In the genomic region with DNA sequence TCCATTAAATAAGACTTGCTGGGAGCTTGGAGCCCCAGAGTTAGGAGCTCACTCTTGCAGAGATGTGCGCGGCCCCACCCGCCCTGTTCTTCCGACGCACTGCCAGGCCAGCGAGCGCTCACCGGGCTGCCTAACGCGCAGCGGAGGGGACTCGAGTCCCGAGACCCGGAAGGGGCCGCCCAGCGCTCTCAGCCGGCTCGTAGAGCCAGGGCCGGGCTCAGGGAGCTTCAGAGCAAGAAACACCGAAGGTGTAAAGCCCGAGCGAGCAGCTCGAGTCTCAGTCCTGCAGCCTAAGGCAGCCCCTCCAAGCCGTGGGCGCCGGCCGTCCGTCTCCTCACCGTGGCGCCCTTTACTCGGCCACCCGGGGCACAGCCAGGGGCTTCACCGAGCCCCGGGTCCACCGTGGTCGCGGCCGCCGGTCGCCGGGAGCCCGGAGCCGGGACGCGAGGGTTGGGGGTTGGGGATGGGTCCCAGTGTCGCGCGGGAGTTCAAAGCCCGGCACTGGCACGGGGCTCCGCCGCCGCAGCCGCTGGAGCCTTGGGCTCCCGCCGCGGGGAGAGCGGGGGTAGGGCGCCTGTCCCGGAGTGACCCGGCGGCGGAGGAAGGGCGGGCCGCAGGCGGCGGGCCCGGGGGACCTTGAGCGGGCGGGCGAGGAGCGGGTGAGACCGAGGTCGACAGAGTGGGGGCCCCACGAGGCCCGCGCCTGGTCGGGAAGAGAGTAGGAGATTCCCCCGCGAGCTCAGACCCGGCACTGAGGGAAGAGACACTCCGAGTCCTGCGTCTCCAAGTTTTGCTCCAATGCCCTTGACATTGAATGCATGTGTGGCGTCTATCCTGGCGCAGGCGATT, we compare ENCODE assay signal across 8 cellular contexts. TPM values are rescaled to one million over a fixed set of nuclear protein-coding genes. Genes with fewer than 3 reads are reported as not detected.
DNase-seq lines count a peak whose midpoint lies in the region; ATAC-seq and TF ChIP-seq lines count a peak whose summit lies in the region.

No MANE protein-coding gene starts in this region.

- H3K27ac ChIP-seq in esophagus (ENCODE audit: low read depth in 2 of 2, low read length in 1 of 2) = peak overlapping the region; percentile 45 to 58
- H3K27ac ChIP-seq in mesodermal cell (ENCODE audit: low read depth, low read length, severe bottlenecking) = no peak overlapping the region
- peak overlapping the region; percentile 71 to 84 (median 81) for H3K27ac ChIP-seq in transverse colon
- no peak overlapping the region for H3K27ac ChIP-seq in OCI-LY7 (ENCODE audit: low read depth, low read length, poor library complexity, severe bottlenecking)

- in situ Hi-C loops in transverse colon (cut with MboI; ENCODE audit: low pct_ligation_motif_present in 1 of 4, low pct_unique_long_range_greater_than_20kb in 1 of 4, low sequenced_read_pairs in 3 of 4) = no loop called here

- H3K79me2 ChIP-seq in OCI-LY7 (ENCODE audit: insufficient read depth, low read depth, low read length) = no peaks in the 10 kb centered on the region

- H3K4me3 ChIP-seq in NT2/D1 (ENCODE audit: insufficient read length, low read depth) (peak overlapping the region; percentile 61), esophagus (ENCODE audit: low read depth in 1 of 2, low read length in 2 of 2) (peak overlapping the region; percentile 52 to 53), mesodermal cell (ENCODE audit: extremely low read depth, insufficient read depth, low read length, poor library complexity, severe bottlenecking) (peak overlapping the region; percentile 52), transverse colon (peak overlapping the region; percentile 54 to 85 (median 68)), OCI-LY7 (ENCODE audit: low read depth, low read length, poor library complexity, severe bottlenecking) (no peak overlapping the region)

- no peak overlapping the region for H2AFZ ChIP-seq in OCI-LY7 (ENCODE audit: low read length)

- peaks cover 69% of the 10 kb centered on the region for H3K27me3 ChIP-seq in NT2/D1 (ENCODE audit: insufficient read depth, insufficient read length)
- H3K27me3 ChIP-seq in esophagus (ENCODE audit: control insufficient read depth in 1 of 2, insufficient read depth in 2 of 2, low read length in 2 of 2) = peaks cover 0 to 3% of the 10 kb centered on the region in 2 donors
- peaks cover 10% of the 10 kb centered on the region for H3K27me3 ChIP-seq in transverse colon

- peak; percentile 54 for ATAC-seq in GM21737 (IDR thresholded peaks at IDR 0.05; ENCODE audit: unreplicated experiment)

- H3K4me2 ChIP-seq in OCI-LY7 (ENCODE audit: low read length) = no peak overlapping the region

- DNase-seq in NT2/D1 (ENCODE audit: low read depth, low spot score) = no peak
- DNase-seq in transverse colon = peak; percentile 62
- DNase-seq in OCI-LY7 (ENCODE audit: low spot score) = no peak
- DNase-seq in MV-4-11 (lab: John Stamatoyannopoulos, UW) = no peak
- no peak for DNase-seq in NCI-H2196 (lab: John Stamatoyannopoulos, UW; ENCODE audit: unreplicated experiment)

- TF ChIP-seq CTCF in transverse colon (IDR thresholded peaks at IDR 0.05) (no peak), OCI-LY7 (conservative IDR thresholded peaks at IDR 0.05; ENCODE audit: low read length) (no peak)

- H3K4me1 ChIP-seq in NT2/D1 (ENCODE audit: insufficient read depth, insufficient read length) (peaks cover 7% of the 10 kb centered on the region), esophagus (ENCODE audit: control insufficient read depth in 2 of 2, insufficient read depth in 2 of 2, low read length in 1 of 2) (peaks cover 0 to 4% of the 10 kb centered on the region in 2 donors), mesodermal cell (ENCODE audit: control insufficient read depth, insufficient read depth, low read length, poor library complexity, severe bottlenecking) (no peaks in the 10 kb centered on the region), transverse colon (peaks cover 4 to 11% (median 7%) of the 10 kb centered on the region in 4 donors), OCI-LY7 (ENCODE audit: insufficient read depth, low read length, poor library complexity, severe bottlenecking) (no peaks in the 10 kb centered on the region)

- H3K9me3 ChIP-seq in NT2/D1 (ENCODE audit: insufficient read depth, low read length) (no peaks in the 10 kb centered on the region), esophagus (ENCODE audit: control insufficient read depth in 2 of 2, insufficient read depth in 1 of 2, low read depth in 1 of 2, low read length in 1 of 2) (no peaks in the 10 kb centered on the region), mesodermal cell (ENCODE audit: control insufficient read depth, low read length) (no peaks in the 10 kb centered on the region), transverse colon (no peaks in the 10 kb centered on the region), OCI-LY7 (ENCODE audit: low read length) (no peaks in the 10 kb centered on the region)

- TF ChIP-seq EP300 in transverse colon (IDR thresholded peaks at IDR 0.05; ENCODE audit: low read depth) = no peak

- peak; percentile 36 for TF ChIP-seq POLR2A in transverse colon (IDR thresholded peaks at IDR 0.05)

- 1 to 2% methylated on average over 77 to 86 of the region's 86 CpGs for WGBS in esophagus, 2 donors
- WGBS in mesodermal cell (ENCODE audit: insufficient coverage in 2 of 2), 2 experiments = 0 to 1% methylated on average over 57 to 68 of the region's 86 CpGs
- WGBS in transverse colon (ENCODE audit: low coverage in 1 of 2), 2 donors = 1% methylated on average over 48 of the region's 86 CpGs; no CpG with 5 or more reads in 1 of the 2 donors

- POLR2A ChIA-PET in OCI-LY7 (lab: Charles Lee) = no interaction called here

- H3K36me3 ChIP-seq in NT2/D1 (ENCODE audit: insufficient read depth, insufficient read length, low read length) (no peaks in the 10 kb centered on the region), esophagus (ENCODE audit: control insufficient read depth in 2 of 2, insufficient read depth in 2 of 2, low read length in 1 of 2) (no peaks in the 10 kb centered on the region), mesodermal cell (ENCODE audit: control insufficient read depth, insufficient read depth, low read length) (no peaks in the 10 kb centered on the region), transverse colon (no peaks in the 10 kb centered on the region), OCI-LY7 (ENCODE audit: insufficient read depth, low read length) (no peaks in the 10 kb centered on the region)

- CTCF ChIA-PET in OCI-LY7 (lab: Charles Lee; ENCODE audit: unreplicated experiment) = no interaction called here

- no TSS peak for BruUV-seq in OCI-LY7 (replicated peaks; lab: Mats Ljungman, UMichigan)

- intact Hi-C loops in transverse colon (cut with DNase I; ENCODE audit: low total_unique reads) = no loop called here
- intact Hi-C loops in OCI-LY7 (cut with micrococcal nuclease; ENCODE audit: unreplicated experiment) = no loop called here

- H4K20me1 ChIP-seq in OCI-LY7 (ENCODE audit: insufficient read depth, low read length) = no peaks in the 10 kb centered on the region

- H3K9me2 ChIP-seq in OCI-LY7 (ENCODE audit: insufficient read depth, low read length) = no peaks in the 10 kb centered on the region

- H3K9ac ChIP-seq in NT2/D1 (ENCODE audit: insufficient read length, low read depth) = peak overlapping the region; percentile 77

RNA-seq across cellular contexts. Expression of gene THRB, which starts 26.9 kb away (rescaled TPM):
- polyA plus RNA-seq in esophagus = 1 to 10 TPM; 1.4 to 2.5 TPM
- 1.1 TPM for polyA plus RNA-seq in mesodermal cell (2013, experiment 1 of 2)
- 0.91 TPM for polyA plus RNA-seq in mesodermal cell (2013, experiment 2 of 2)
- total RNA-seq in transverse colon (10 to 100 TPM in 3 of 4 donors, 1 to 10 TPM in 1; 9.8 to 52.4 (median 31.3) TPM), OCI-LY7 (2022) (not detected in 2 replicates)
- not detected in 2 replicates for total RNA-seq in OCI-LY7 (2014; rRNA removed; shearing (Covaris generic))

Comparison
In these comparisons a context has a peak if more than half of its experiments do, and no peak if none do; other contexts are left out.
1. H3K27ac ChIP-seq: peak in esophagus (2 of 2) and transverse colon (4 of 4); none in mesodermal cell (single experiment) and OCI-LY7 (single experiment).
2. RNA of gene THRB, which starts 26.9 kb away (total RNA-seq): 9.8 to 52.4 TPM in transverse colon; not detected in OCI-LY7; every median in the first group is over 10 times any median in the second.